ENCODE assay signal across 10 cellular contexts in genomic region chr12:76080017-76080728, GRCh38. TPM values are rescaled to one million over a fixed set of nuclear protein-coding genes. Genes with fewer than 3 reads are reported as not detected.
DNase-seq lines count a peak whose midpoint lies in the region; ATAC-seq, FAIRE-seq and TF ChIP-seq lines count a peak whose summit lies in the region.
"Had no signal": no experiment of that assay in that cellular context is flagged by ENCODE, and none has a peak within 500 bp of the region (broad histone marks: within the 10 kb centered on the region; RNA-seq: fewer than 3 reads in every experiment).

No MANE protein-coding gene starts in this region.

- H3K27me3 ChIP-seq in BLaER1 (no peaks in the 10 kb centered on the region), K562 (ENCODE audit: control insufficient read depth in 2 of 2, insufficient read depth in 2 of 2, low read length in 2 of 2) (no peaks in the 10 kb centered on the region), tibial artery (no peaks in the 10 kb centered on the region)

- no peak for TF ChIP-seq EP300 in K562 (IDR thresholded peaks at IDR 0.05; ENCODE audit: low read length)

- intact Hi-C loops in K562 (cut with micrococcal nuclease) (loop anchor here (10.0 kb wide), 1 partner anchor 475 kb away; the partner anchor contains the start of gene OSBPL8), tibial artery (cut with DNase I; ENCODE audit: low total_unique reads) (loop anchor here (10.0 kb wide), 1 partner anchor 265 kb away; the partner anchor contains the start of gene BBS10)

- H3K4me3 Mint-ChIP-seq in immature natural killer cell: no peak overlapping the region

- TF ChIP-seq POLR2A in K562 (conservative IDR thresholded peaks at IDR 0.05): no peak

- H3K36me3 ChIP-seq in BLaER1 (peaks cover 50% of the 10 kb centered on the region), K562 (ENCODE audit: control insufficient read depth, insufficient read depth, low read length) (peaks cover 68% of the 10 kb centered on the region), tibial artery (peaks cover 0 to 6% (median 0%) of the 10 kb centered on the region in 3 donors)

- peaks cover 37 to 78% of the 10 kb centered on the region in 2 donors for H3K4me1 Mint-ChIP-seq in immature natural killer cell

- H3K27me3 Mint-ChIP-seq in immature natural killer cell (ENCODE audit: low read depth in 3 of 3): peaks cover 13 to 16% (median 14%) of the 10 kb centered on the region in 3 donors

- DNase-seq in ELR (ENCODE audit: low read depth) (peak; percentile 70), NCI-H510A treated with DMSO at 0.1 percent for 48 hours (lab: John Stamatoyannopoulos, UW) (peak; percentile 68), K562 (ENCODE audit: extremely low read depth in 1 of 4, low spot score in 3 of 4) (no peak), immature natural killer cell (no peak), tibial artery (no peak), NCI-H524 (lab: John Stamatoyannopoulos, UW) (no peak)
- DNase-seq in effector CD4-positive, alpha-beta T cell: no peak
- DNase-seq: kidney, NCI-H1694 treated with DMSO at 0.1 percent for 48 hours had no signal

- TF ChIP-seq CTCF in K562 (IDR thresholded peaks at IDR 0.05 in 2 of 3, conservative IDR thresholded peaks at IDR 0.05 in 1 of 3; ENCODE audit: insufficient read depth in 2 of 3, low read depth in 1 of 3, low read length in 3 of 3) (no peak), tibial artery (IDR thresholded peaks at IDR 0.05) (no peak)

- H3K4me3 ChIP-seq in BLaER1: no peak overlapping the region
- no peak overlapping the region for H3K4me3 ChIP-seq in K562
- no peak overlapping the region for H3K4me3 ChIP-seq in tibial artery

- H3K36me3 Mint-ChIP-seq in immature natural killer cell: peaks cover 0 to 6% (median 0%) of the 10 kb centered on the region in 3 donors

- no peaks in the 10 kb centered on the region for H3K9me1 ChIP-seq in K562 (ENCODE audit: control insufficient read depth, insufficient read depth, low read length)

- peaks cover 47% of the 10 kb centered on the region for H3K4me1 ChIP-seq in BLaER1
- H3K4me1 ChIP-seq in K562 (replicated peaks in 1 of 2; ENCODE audit: control insufficient read depth in 2 of 2, insufficient read depth in 2 of 2, low read length in 2 of 2): peaks cover 15 to 26% of the 10 kb centered on the region in 2 experiments
- peaks cover 0 to 25% (median 15%) of the 10 kb centered on the region in 4 donors for H3K4me1 ChIP-seq in tibial artery

- H3K9me3 Mint-ChIP-seq in immature natural killer cell: no peaks in the 10 kb centered on the region

- in situ Hi-C loops in K562 (cut with MboI): no loop called here

- no peak overlapping the region for H3K27ac ChIP-seq in BLaER1
- no peak overlapping the region for H3K27ac ChIP-seq in K562 (ENCODE audit: extremely low read depth, low read depth, low read length)
- no peak overlapping the region for H3K27ac ChIP-seq in tibial artery

- peak overlapping the region in 1 of 6 donors; percentile 14 for H3K27ac Mint-ChIP-seq in immature natural killer cell

- CTCF ChIA-PET in K562 (lab: Yijun Ruan, JAX; ENCODE audit: low intra/inter-chr PET ratio): no interaction called here

- no peak overlapping the region for H3K9ac ChIP-seq in BLaER1
- H3K9ac ChIP-seq in K562 (ENCODE audit: insufficient read depth in 1 of 2, low read depth in 2 of 2, low read length in 2 of 2): no peak overlapping the region

- no peak for FAIRE-seq in K562 (lab: Jason Lieb, UNC)
- FAIRE-seq: kidney had no signal

- peaks cover 13% of the 10 kb centered on the region for H3K9me3 ChIP-seq in BLaER1
- no peaks in the 10 kb centered on the region for H3K9me3 ChIP-seq in K562 (replicated peaks; ENCODE audit: control insufficient read depth, insufficient read depth, low read depth, low read length)
- peaks cover 0 to 10% (median 5%) of the 10 kb centered on the region in 3 donors for H3K9me3 ChIP-seq in tibial artery

- peaks cover 94% of the 10 kb centered on the region for H3K79me2 ChIP-seq in K562 (ENCODE audit: control insufficient read depth, insufficient read depth, low read length)

- no peak for ATAC-seq in K562

- peaks cover 92% of the 10 kb centered on the region for H4K20me1 ChIP-seq in BLaER1
- peaks cover 17% of the 10 kb centered on the region; the same call in 1 of the 2 replicates for H4K20me1 ChIP-seq in K562 (replicated peaks; ENCODE audit: control insufficient read depth, insufficient read depth, low read length)

- POLR2A ChIA-PET in K562 (lab: Yijun Ruan, JAX): interaction anchor here (0.7 to 1.1 kb wide), 2 partner anchors 11 to 576 kb away, joined by 3 read pairs; no protein-coding TSS in a partner anchor

- no peak for TF ChIP-seq RAD21 in K562 (CRISPR knock-in tag; conservative IDR thresholded peaks at IDR 0.05 in 1 of 2, IDR thresholded peaks at IDR 0.05 in 1 of 2)

- peak overlapping the region; percentile 95 for H3K4me2 ChIP-seq in BLaER1
- no peak overlapping the region; the same call in 1 of the 2 replicates for H3K4me2 ChIP-seq in K562 (ENCODE audit: insufficient read depth, low read length)

- WGBS in K562 (ENCODE audit: insufficient coverage, low coverage, missing lambda C conversion rate): 64% methylated on average over 2 of the region's 2 CpGs

- no TSS peak for BruUV-seq in K562 (replicated peaks; lab: Mats Ljungman, UMichigan)

- no peak overlapping the region for H2AFZ ChIP-seq in K562 (ENCODE audit: low read depth, low read length)

TF ChIP-seq in K562, 482 proteins besides CTCF, POLR2A, EP300 and RAD21:
- peak; percentile 80 for TF ChIP-seq PRDM10 (IDR thresholded peaks at IDR 0.05; ENCODE audit: partially characterized antibody)
- no peak for TF ChIP-seq GTF2E2 (tag; IDR thresholded peaks at IDR 0.05)

RNA-seq across cellular contexts. Expression of gene NAP1L1, which starts 4.3 kb away (rescaled TPM):
- total RNA-seq in K562 (2011; cell fraction: chromatin; rRNA removed; ENCODE audit: low replicate concordance): 133 and 584 TPM in 2 replicates
- total RNA-seq in K562 (2011; cell fraction: nucleolus; rRNA removed): 52.5 and 79.6 TPM in 2 replicates
- total RNA-seq in K562 (2011; cell fraction: nucleoplasm; rRNA removed): 207 and 415 TPM in 2 replicates
- total RNA-seq in K562 (2014; rRNA removed) (291 and 292 TPM in 2 replicates), K562 (2014; rRNA removed; fragmentation: Illumina TruSeq; extraction: Trizol) (450 and 550 TPM in 2 replicates), K562 (2015; rRNA removed; fragmentation: Illumina TruSeq; extraction: Trizol) (358 and 383 TPM in 2 replicates), K562 (2021) (518 and 530 TPM in 2 replicates)
- polyA plus RNA-seq in K562 (2011; rRNA removed) (421 and 458 TPM in 2 replicates), K562 (2014; fragmentation: Illumina TruSeq; extraction: Trizol) (560 and 747 TPM in 2 replicates), K562 (2014; fragmentation: Nextera tagmentation; extraction: Ambion mirVana) (100 to 1,000 TPM; 287 to 326 TPM), K562 (2014; rRNA removed) (400 and 473 TPM in 2 replicates), immature natural killer cell (100 to 1,000 TPM in 1 of 3 donors, 10 to 100 TPM in 2; 66.9 to 108 (median 90.2) TPM)
- 67.9 and 143 TPM in 2 replicates for polyA plus RNA-seq in K562 (2011; cell fraction: cytosol; rRNA removed)
- polyA plus RNA-seq in K562 (2011; cell fraction: nucleus; rRNA removed): 135 and 211 TPM in 2 replicates
- 571 and 740 TPM in 2 replicates for polyA plus RNA-seq in K562 (2012)
- polyA minus RNA-seq in K562 (2011; rRNA and poly(A)+ RNA removed): 372 and 401 TPM in 2 replicates
- polyA minus RNA-seq in K562 (2011; cell fraction: cytosol; rRNA and poly(A)+ RNA removed): 188 and 218 TPM in 2 replicates
- 139 and 220 TPM in 2 replicates for polyA minus RNA-seq in K562 (2011; cell fraction: nucleus; rRNA and poly(A)+ RNA removed)

RNA-seq across cellular contexts. Expression of gene PHLDA1, which starts 48.6 kb away (rescaled TPM):
- 3.4 TPM in 2 replicates for total RNA-seq in K562 (2011; cell fraction: chromatin; rRNA removed; ENCODE audit: low replicate concordance)
- 2.1 and 4.5 TPM in 2 replicates for total RNA-seq in K562 (2011; cell fraction: nucleolus; rRNA removed)
- 3.4 and 6.9 TPM in 2 replicates for total RNA-seq in K562 (2011; cell fraction: nucleoplasm; rRNA removed)
- 0.54 and 0.73 TPM in 2 replicates for total RNA-seq in K562 (2014; rRNA removed)
- total RNA-seq in K562 (2014; rRNA removed; fragmentation: Illumina TruSeq; extraction: Trizol): 0.51 and 0.80 TPM in 2 replicates
- 0.33 and 0.38 TPM in 2 replicates for total RNA-seq in K562 (2015; rRNA removed; fragmentation: Illumina TruSeq; extraction: Trizol)
- 0.81 and 1.6 TPM in 2 replicates for total RNA-seq in K562 (2021)
- 2.3 and 2.9 TPM in 2 replicates for polyA plus RNA-seq in K562 (2011; rRNA removed)
- polyA plus RNA-seq in K562 (2011; cell fraction: cytosol; rRNA removed): 1.9 and 4.4 TPM in 2 replicates
- polyA plus RNA-seq in K562 (2011; cell fraction: nucleus; rRNA removed): 2.0 and 3.7 TPM in 2 replicates
- 1.1 and 1.7 TPM in 2 replicates for polyA plus RNA-seq in K562 (2012)
- polyA plus RNA-seq in K562 (2014; fragmentation: Illumina TruSeq; extraction: Trizol): 0.40 and 0.57 TPM in 2 replicates
- under 1 TPM; 0.15 to 0.56 TPM for polyA plus RNA-seq in K562 (2014; fragmentation: Nextera tagmentation; extraction: Ambion mirVana)
- polyA plus RNA-seq in K562 (2014; rRNA removed): 0.61 and 0.82 TPM in 2 replicates
- 3.0 and 3.2 TPM in 2 replicates for polyA minus RNA-seq in K562 (2011; rRNA and poly(A)+ RNA removed)
- 2.9 and 4.0 TPM in 2 replicates for polyA minus RNA-seq in K562 (2011; cell fraction: cytosol; rRNA and poly(A)+ RNA removed)
- polyA minus RNA-seq in K562 (2011; cell fraction: nucleus; rRNA and poly(A)+ RNA removed): 4.7 and 6.1 TPM in 2 replicates
- 1 to 10 TPM in 1 of 3 donors, under 1 TPM in 2; 0.59 to 1.4 (median 0.92) TPM for polyA plus RNA-seq in immature natural killer cell

Comparison
In these comparisons a context has a peak if more than half of its experiments do, and no peak if none do; other contexts are left out.
1. DNase-seq: peak in ELR (single experiment) and NCI-H510A treated with DMSO at 0.1 percent for 48 hours (single experiment); none in K562 (0 of 4), effector CD4-positive, alpha-beta T cell (single experiment), immature natural killer cell (0 of 3), tibial artery (0 of 2) and NCI-H524 (0 of 2).